Comparison of ENCODE assay signal across 8 cellular contexts in genomic region chrX:48573690-48574269, GRCh38. TPM values are rescaled to one million over a fixed set of nuclear protein-coding genes. Genes with fewer than 3 reads are reported as not detected.
DNase-seq lines count a peak whose midpoint lies in the region; ATAC-seq and TF ChIP-seq lines count a peak whose summit lies in the region.

No MANE protein-coding gene starts in this region.

- no peaks in the 10 kb centered on the region for H3K9me3 Mint-ChIP-seq in activated T-cell treated with anti-CD3 and anti-CD28 coated beads, Interleukin-2, amount 50 U/mL, for 4 hours
- H3K9me3 Mint-ChIP-seq in glutamatergic neuron (ENCODE audit: unreplicated experiment) = peaks cover 9% of the 10 kb centered on the region

- H3K4me1 Mint-ChIP-seq in activated T-cell treated with anti-CD3 and anti-CD28 coated beads, Interleukin-2, amount 50 U/mL, for 4 hours (ENCODE audit: low read depth) = peaks cover 17% of the 10 kb centered on the region
- peaks cover 4% of the 10 kb centered on the region for H3K4me1 Mint-ChIP-seq in glutamatergic neuron (ENCODE audit: low read depth, unreplicated experiment)

- peak overlapping the region; percentile 100 for H3K27ac Mint-ChIP-seq in glutamatergic neuron (ENCODE audit: unreplicated experiment)

- peak overlapping the region; percentile 99 for H3K4me3 Mint-ChIP-seq in activated T-cell treated with anti-CD3 and anti-CD28 coated beads, Interleukin-2, amount 50 U/mL, for 4 hours
- H3K4me3 Mint-ChIP-seq in glutamatergic neuron (ENCODE audit: unreplicated experiment) = peak overlapping the region; percentile 96

- intact Hi-C loops in posterior vena cava (cut with DNase I) = no loop called here

- no peak for ATAC-seq in activated T-cell treated with anti-CD3 and anti-CD28 coated beads, Interleukin-2, amount 50 U/mL, for 4 hours
- ATAC-seq in HG02610 (IDR thresholded peaks at IDR 0.05; ENCODE audit: unreplicated experiment) (no peak), GM18511 (IDR thresholded peaks at IDR 0.05; ENCODE audit: unreplicated experiment) (no peak)

- no peaks in the 10 kb centered on the region for H3K27me3 Mint-ChIP-seq in activated T-cell treated with anti-CD3 and anti-CD28 coated beads, Interleukin-2, amount 50 U/mL, for 4 hours (ENCODE audit: low read depth)
- H3K27me3 Mint-ChIP-seq in glutamatergic neuron (ENCODE audit: unreplicated experiment) = peaks cover 11% of the 10 kb centered on the region

- DNase-seq in DMS153 (lab: John Stamatoyannopoulos, UW) (peak; percentile 62), DMS153 treated with DMSO at 0.1 percent for 48 hours (lab: John Stamatoyannopoulos, UW; ENCODE audit: unreplicated experiment) (no peak), NCI-H2107 (lab: John Stamatoyannopoulos, UW) (peak; percentile 43), glutamatergic neuron (peak; percentile 25), posterior vena cava (ENCODE audit: low spot score) (peak; percentile 88)
- no peak for DNase-seq in activated T-cell treated with anti-CD3 and anti-CD28 coated beads, Interleukin-2, amount 50 U/mL, for 4 hours

- no peak for TF ChIP-seq CTCF in glutamatergic neuron (IDR thresholded peaks at IDR 0.05; ENCODE audit: partially characterized antibody, unreplicated experiment)

- peaks cover 22% of the 10 kb centered on the region for H3K36me3 Mint-ChIP-seq in activated T-cell treated with anti-CD3 and anti-CD28 coated beads, Interleukin-2, amount 50 U/mL, for 4 hours (ENCODE audit: insufficient read depth)
- no peaks in the 10 kb centered on the region for H3K36me3 Mint-ChIP-seq in glutamatergic neuron (ENCODE audit: unreplicated experiment)

RNA-seq across cellular contexts. Expression of gene RBM3, which starts 0.5 kb away (rescaled TPM):
- total RNA-seq in activated T-cell treated with anti-CD3 and anti-CD28 coated beads, Interleukin-2, amount 50 U/mL, for 4 hours = 100 to 1,000 TPM; 459 to 489 (median 484) TPM
- total RNA-seq in glutamatergic neuron (ENCODE audit: unreplicated experiment) (294 TPM), posterior vena cava (100 to 1,000 TPM; 246 to 280 TPM)

RNA-seq across cellular contexts. Expression of gene WDR13, which starts 23.5 kb away (rescaled TPM):
- 10 to 100 TPM; 36.4 to 49.5 (median 36.9) TPM for total RNA-seq in activated T-cell treated with anti-CD3 and anti-CD28 coated beads, Interleukin-2, amount 50 U/mL, for 4 hours
- total RNA-seq in glutamatergic neuron (ENCODE audit: unreplicated experiment) = 70.4 TPM
- 10 to 100 TPM; 83.5 to 87.4 TPM for total RNA-seq in posterior vena cava

RNA-seq across cellular contexts. Expression of gene TBC1D25, which starts 34.3 kb away (rescaled TPM):
- 10 to 100 TPM; 15.1 to 17.4 (median 16.5) TPM for total RNA-seq in activated T-cell treated with anti-CD3 and anti-CD28 coated beads, Interleukin-2, amount 50 U/mL, for 4 hours
- total RNA-seq in glutamatergic neuron (ENCODE audit: unreplicated experiment) = 34.3 TPM
- total RNA-seq in posterior vena cava = 10 to 100 TPM; 13.0 to 15.0 TPM

RNA-seq across cellular contexts. Expression of gene EBP, which starts 52.2 kb away (rescaled TPM):
- total RNA-seq in activated T-cell treated with anti-CD3 and anti-CD28 coated beads, Interleukin-2, amount 50 U/mL, for 4 hours = 100 to 1,000 TPM in 2 of 3 donors, 10 to 100 TPM in 1; 87.0 to 113 (median 106) TPM
- 132 TPM for total RNA-seq in glutamatergic neuron (ENCODE audit: unreplicated experiment)
- total RNA-seq in posterior vena cava = 10 to 100 TPM; 15.0 to 22.1 TPM

Comparison
In these comparisons a context has a peak if more than half of its experiments do, and no peak if none do; other contexts are left out.
1. DNase-seq: peak in DMS153 (single experiment), NCI-H2107 (single experiment), glutamatergic neuron (single experiment) and posterior vena cava (single experiment); none in DMS153 treated with DMSO at 0.1 percent for 48 hours (single experiment) and activated T-cell treated with anti-CD3 and anti-CD28 coated beads, Interleukin-2, amount 50 U/mL, for 4 hours (single experiment).